In the genomic region with DNA sequence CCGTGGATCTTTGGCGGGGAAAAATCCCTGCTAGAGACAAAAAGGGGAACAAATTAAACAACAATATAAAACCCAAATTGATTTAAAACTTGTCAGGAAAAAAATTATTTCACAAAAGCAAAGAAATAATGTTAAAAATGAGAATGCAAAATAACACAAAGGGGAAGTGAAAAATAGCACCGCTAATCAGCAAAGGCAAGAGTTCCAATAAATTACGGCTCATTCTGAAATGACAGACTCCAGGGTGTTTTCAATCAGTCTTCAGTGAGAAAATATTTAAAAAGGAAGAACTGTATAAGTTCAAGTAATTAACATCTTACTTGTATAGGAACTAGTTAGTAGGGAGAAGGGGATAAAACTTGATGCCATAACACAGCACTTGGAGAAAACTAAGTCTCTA, we compare ENCODE assay signal across 18 cellular contexts.
"Had no signal": no experiment of that assay in that cellular context is flagged by ENCODE, and none has a peak within 500 bp of the region (broad histone marks: within the 10 kb centered on the region; RNA-seq: fewer than 3 reads in every experiment).

No MANE protein-coding gene starts in this region.

- DNase-seq: activated B cell treated with CpG ODN at 0.5 μM for 24 hours; activated CD4-positive, alpha-beta T cell treated with anti-CD3 and anti-CD28 coated beads for 36 hours; activated CD4-positive, alpha-beta T cell treated with anti-CD3 and anti-CD28 coated beads, Interleukin-2, amount 50 U/mL, for 48 hours; activated effector memory CD4-positive, alpha-beta T cell treated with Interleukin-2 at 50 U/mL for 16 hours; activated naive CD4-positive, alpha-beta T cell treated with anti-CD3 and anti-CD28 coated beads for 36 hours; activated T-cell treated with anti-CD3 and anti-CD28 coated beads, Interleukin-2, amount 50 U/mL, for 72 hours; cortex of kidney; endodermal cell; head of caudate nucleus; hypothalamus; mesenchymal stem cell; mucosa of descending colon; stimulated activated CD4-positive, alpha-beta T cell treated with anti-CD3 and anti-CD28 coated beads, Interleukin-4, amount 100 ng/mL, for 24 hours; stimulated activated naive CD4-positive, alpha-beta T cell treated with Interleukin-2 at 50 U/mL for 16 hours; T1000; upper lobe of left lung had no signal

- H3K4me1 Mint-ChIP-seq: activated B cell treated with CpG ODN at 0.5 μM for 24 hours; activated CD4-positive, alpha-beta T cell treated with anti-CD3 and anti-CD28 coated beads for 36 hours had no signal

- H3K4me3 Mint-ChIP-seq: activated B cell treated with CpG ODN at 0.5 μM for 24 hours; activated CD4-positive, alpha-beta T cell treated with anti-CD3 and anti-CD28 coated beads for 36 hours; activated naive CD4-positive, alpha-beta T cell treated with anti-CD3 and anti-CD28 coated beads for 36 hours; activated T-cell treated with anti-CD3 and anti-CD28 coated beads, Interleukin-2, amount 50 U/mL, for 72 hours; endodermal cell; T-helper 1 cell treated with Interleukin-12 subunit alpha and Interleukin-12 subunit beta and Interleukin-4 antibody, amounts not matched to agents 30 μg/mL and 1 μg/mL, for 36 hours had no signal

- ATAC-seq: activated CD4-positive, alpha-beta T cell treated with anti-CD3 and anti-CD28 coated beads for 36 hours; activated T-cell treated with anti-CD3 and anti-CD28 coated beads, Interleukin-2, amount 50 U/mL, for 72 hours; gastroesophageal sphincter had no signal

- H3K27ac Mint-ChIP-seq: activated B cell treated with CpG ODN at 0.5 μM for 24 hours; activated CD4-positive, alpha-beta T cell treated with anti-CD3 and anti-CD28 coated beads for 36 hours; activated naive CD4-positive, alpha-beta T cell treated with anti-CD3 and anti-CD28 coated beads for 36 hours; activated T-cell treated with anti-CD3 and anti-CD28 coated beads, Interleukin-2, amount 50 U/mL, for 72 hours; endodermal cell; T-helper 1 cell treated with Interleukin-12 subunit alpha and Interleukin-12 subunit beta and Interleukin-4 antibody, amounts not matched to agents 30 μg/mL and 1 μg/mL, for 36 hours had no signal

- H3K9me3 Mint-ChIP-seq: activated B cell treated with CpG ODN at 0.5 μM for 24 hours; activated naive CD4-positive, alpha-beta T cell treated with anti-CD3 and anti-CD28 coated beads for 36 hours; endodermal cell; T-helper 1 cell treated with Interleukin-12 subunit alpha and Interleukin-12 subunit beta and Interleukin-4 antibody, amounts not matched to agents 30 μg/mL and 1 μg/mL, for 36 hours had no signal

- H3K27me3 Mint-ChIP-seq: activated B cell treated with CpG ODN at 0.5 μM for 24 hours had no signal
